ENCODE assay signal across 8 cellular contexts in the genomic region with DNA sequence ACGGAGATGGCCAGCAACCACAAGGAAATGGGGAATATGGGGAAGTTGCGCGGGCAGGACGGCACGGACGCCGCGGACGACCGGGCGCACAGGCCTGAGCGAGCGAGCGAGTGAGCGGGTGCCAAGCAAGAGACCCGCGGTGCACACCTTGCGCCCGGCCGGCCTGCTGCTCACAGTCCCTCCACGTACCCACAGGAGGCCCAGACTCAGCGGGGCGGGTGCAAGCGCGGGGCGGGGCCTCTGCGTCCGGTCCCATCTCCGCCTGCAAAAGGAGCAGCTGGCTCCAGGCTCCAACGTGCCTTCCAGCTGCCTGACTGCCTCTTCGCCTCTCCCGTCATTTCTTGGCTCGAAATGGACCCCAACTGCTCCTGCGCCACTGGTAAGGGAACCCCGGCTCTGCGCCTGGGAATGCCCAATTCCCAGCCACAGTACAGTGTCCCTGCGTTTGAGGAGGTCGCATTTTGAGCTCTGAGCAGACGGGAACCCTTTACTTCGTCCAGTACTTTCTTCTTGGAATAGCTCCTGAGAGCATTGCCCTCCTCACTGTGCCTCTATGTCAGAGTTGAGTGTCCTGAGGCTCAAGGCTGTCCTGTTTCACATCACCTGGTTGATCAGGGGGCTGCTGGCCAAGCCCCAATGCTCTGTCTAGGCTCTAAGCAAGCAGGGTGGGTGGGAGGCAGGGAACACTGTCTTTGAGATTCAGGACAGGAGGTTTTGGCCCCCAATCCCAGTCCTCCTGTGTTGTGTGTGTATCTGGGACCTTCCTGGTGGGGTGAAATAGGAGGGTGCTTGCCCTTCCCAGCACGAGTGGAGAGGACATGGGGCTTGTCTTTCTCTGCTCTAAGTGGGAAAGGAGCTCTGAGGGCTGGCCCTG. TPM values are rescaled to one million over a fixed set of nuclear protein-coding genes. Genes with fewer than 3 reads are reported as not detected.
DNase-seq lines count a peak whose midpoint lies in the region; ATAC-seq and TF ChIP-seq lines count a peak whose summit lies in the region.

No MANE protein-coding gene starts in this region.

- H3K4me3 ChIP-seq in HUES6 (ENCODE audit: low read depth, low read length) = peak overlapping the region; percentile 73
- no peak overlapping the region for H3K4me3 ChIP-seq in SJCRH30

- peaks cover 27% of the 10 kb centered on the region for H3K4me1 ChIP-seq in HUES6 (ENCODE audit: control insufficient read depth, insufficient read depth, low read length)
- no peaks in the 10 kb centered on the region for H3K4me1 ChIP-seq in SJCRH30

- peak; percentile 34 for DNase-seq in activated naive CD4-positive, alpha-beta T cell treated with Interleukin-2 at 50 U/mL for 16 hours
- peak; percentile 65 for DNase-seq in glomerular visceral epithelial cell (ENCODE audit: extremely low spot score)
- no peak for DNase-seq in omental fat pad (ENCODE audit: low spot score)
- DNase-seq in HuH-7.5 (ENCODE audit: low spot score) = no peak
- no peak for DNase-seq in SJCRH30

- TF ChIP-seq CTCF in omental fat pad (IDR thresholded peaks at IDR 0.05) = no peak

- H3K27me3 ChIP-seq in HUES6 (ENCODE audit: control insufficient read depth, insufficient read depth, low read length) (peaks cover 64% of the 10 kb centered on the region), SJCRH30 (peaks cover 15% of the 10 kb centered on the region)

- H3K36me3 ChIP-seq in HUES6 (ENCODE audit: control insufficient read depth, insufficient read depth, low read length) (no peaks in the 10 kb centered on the region), SJCRH30 (no peaks in the 10 kb centered on the region)

- ATAC-seq in omental fat pad (ENCODE audit: low FRiP score) = peak; percentile 85
- ATAC-seq in HG03439 (IDR thresholded peaks at IDR 0.05; ENCODE audit: unreplicated experiment) = no peak
- no peak for ATAC-seq in HG02970 (IDR thresholded peaks at IDR 0.05; ENCODE audit: low FRiP score, unreplicated experiment)

- H3K27ac ChIP-seq in HUES6 (ENCODE audit: low read depth, low read length) (no peak overlapping the region), SJCRH30 (no peak overlapping the region)

- peak overlapping the region; percentile 53 for H3K9ac ChIP-seq in HUES6 (ENCODE audit: low read length)

- no peaks in the 10 kb centered on the region for H3K9me3 ChIP-seq in HUES6 (ENCODE audit: control insufficient read depth, insufficient read depth, low read depth, low read length)
- no peaks in the 10 kb centered on the region for H3K9me3 ChIP-seq in SJCRH30 (replicated peaks)

RNA-seq across cellular contexts. Expression of gene MT1E, which starts 8.1 kb away (rescaled TPM):
- total RNA-seq in omental fat pad = 1,000 to 10,000 TPM in 2 of 4 donors, 100 to 1,000 TPM in 2; 386 to 3,925 (median 1,028) TPM
- total RNA-seq in SJCRH30 (2014; rRNA removed; shearing (Covaris generic)) = not detected in 2 replicates

RNA-seq across cellular contexts. Expression of gene MT2A, which starts 9.1 kb away (rescaled TPM):
- 1,000 to 10,000 TPM in 2 of 4 donors, 100 to 1,000 TPM in 2; 301 to 1,668 (median 935) TPM for total RNA-seq in omental fat pad
- 144 and 163 TPM in 2 replicates for total RNA-seq in SJCRH30 (2014; rRNA removed; shearing (Covaris generic))

RNA-seq across cellular contexts. Expression of gene MT1M, which starts 15.0 kb away (rescaled TPM):
- 100 to 1,000 TPM in 2 of 4 donors, 10 to 100 TPM in 2; 43.1 to 339 (median 186) TPM for total RNA-seq in omental fat pad
- total RNA-seq in SJCRH30 (2014; rRNA removed; shearing (Covaris generic)) = not detected in 2 replicates

RNA-seq across cellular contexts. Expression of gene MT1A, which starts 21.0 kb away (rescaled TPM):
- total RNA-seq in omental fat pad = 1,000 to 10,000 TPM in 1 of 4 donors, 100 to 1,000 TPM in 2, 10 to 100 TPM in 1; 88.4 to 1,854 (median 643) TPM
- total RNA-seq in SJCRH30 (2014; rRNA removed; shearing (Covaris generic)) = not detected in 2 replicates

RNA-seq across cellular contexts. Expression of gene MT3, which starts 28.1 kb away (rescaled TPM):
- total RNA-seq in omental fat pad = not detected
- total RNA-seq in SJCRH30 (2014; rRNA removed; shearing (Covaris generic)) = not detected in 2 replicates

Comparison
In these comparisons a context has a peak if more than half of its experiments do, and no peak if none do; other contexts are left out.
1. DNase-seq: peak in activated naive CD4-positive, alpha-beta T cell treated with Interleukin-2 at 50 U/mL for 16 hours (single experiment) and glomerular visceral epithelial cell (single experiment); none in omental fat pad (single experiment), HuH-7.5 (single experiment) and SJCRH30 (0 of 2).
2. RNA of gene MT1E, which starts 8.1 kb away (total RNA-seq): 386 to 3,925 TPM in omental fat pad; not detected in SJCRH30; every median in the first group is over 100 times any median in the second.
3. RNA of gene MT1M, which starts 15.0 kb away (total RNA-seq): 43.1 to 339 TPM in omental fat pad; not detected in SJCRH30; every median in the first group is over 10 times any median in the second.